In the genomic region with DNA sequence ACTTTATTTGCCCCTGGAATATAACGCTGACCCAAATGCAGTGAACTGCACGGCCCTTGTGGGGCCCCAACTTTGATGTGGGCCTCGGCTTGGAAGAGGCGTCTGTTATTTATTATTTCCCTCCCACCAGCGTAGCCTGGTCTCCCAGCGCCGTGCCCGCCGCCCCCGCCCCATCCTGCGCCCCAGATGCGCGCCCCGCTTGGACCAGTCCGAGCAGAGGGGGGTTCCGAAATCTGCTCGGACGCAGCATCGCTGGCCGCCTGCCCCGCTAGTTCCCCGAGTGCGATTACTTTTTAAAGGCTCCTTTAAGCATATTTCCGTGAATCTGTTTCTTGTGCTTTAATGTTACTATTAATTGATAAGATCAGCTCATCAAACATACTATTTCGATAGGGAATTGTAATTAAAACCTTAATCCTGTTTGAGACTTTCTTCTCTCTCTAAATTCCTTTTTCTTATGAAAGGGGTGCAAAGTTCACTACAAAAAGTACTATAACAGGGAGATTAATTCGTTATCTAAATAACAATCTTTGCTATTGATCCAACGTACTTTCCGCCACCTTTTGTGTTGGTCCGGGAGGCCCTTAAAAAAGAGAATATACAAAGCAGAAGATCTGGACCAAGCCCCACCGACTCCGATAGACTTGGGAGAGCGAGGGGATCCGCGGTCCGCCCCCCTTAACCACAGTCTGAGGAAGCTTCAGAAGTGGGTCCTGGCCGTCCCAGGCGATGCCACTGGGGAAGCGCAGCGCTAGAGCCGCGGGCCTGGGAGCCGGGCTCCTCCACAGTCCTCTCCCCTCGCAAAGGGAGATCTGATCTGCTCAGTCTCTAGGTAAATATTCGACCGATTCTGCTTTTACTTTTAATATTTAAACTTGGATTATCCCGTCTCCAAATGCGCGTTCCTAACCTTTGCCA, we compare ENCODE assay signal across 11 cellular contexts. TPM values are rescaled to one million over a fixed set of nuclear protein-coding genes. Genes with fewer than 3 reads are reported as not detected.
DNase-seq lines count a peak whose midpoint lies in the region; ATAC-seq and TF ChIP-seq lines count a peak whose summit lies in the region.
"Had no signal": no experiment of that assay in that cellular context is flagged by ENCODE, and none has a peak within 500 bp of the region (broad histone marks: within the 10 kb centered on the region; RNA-seq: fewer than 3 reads in every experiment).

No MANE protein-coding gene starts in this region.

- H3K4me1 ChIP-seq in OCI-LY7 (ENCODE audit: insufficient read depth, low read length, poor library complexity, severe bottlenecking) = peaks cover 6% of the 10 kb centered on the region
- peaks cover 9 to 19% of the 10 kb centered on the region in 2 donors for H3K4me1 ChIP-seq in gastrocnemius medialis
- peaks cover 26% of the 10 kb centered on the region for H3K4me1 ChIP-seq in vagina

- H3K36me3 ChIP-seq in OCI-LY7 (ENCODE audit: insufficient read depth, low read length) (no peaks in the 10 kb centered on the region), gastrocnemius medialis (no peaks in the 10 kb centered on the region), vagina (no peaks in the 10 kb centered on the region)

- no peak overlapping the region for H2AFZ ChIP-seq in OCI-LY7 (ENCODE audit: low read length)

- POLR2A ChIA-PET in OCI-LY7 (lab: Charles Lee) = no interaction called here

- intact Hi-C loops in OCI-LY7 (cut with micrococcal nuclease; ENCODE audit: unreplicated experiment) = loop anchor here (2.0 kb wide), 1 partner anchor 1348 kb away; no protein-coding TSS in a partner anchor
- intact Hi-C loops in gastrocnemius medialis (cut with DNase I; ENCODE audit: low total_unique reads) = no loop called here
- intact Hi-C loops in vagina (cut with DNase I) = no loop called here

- DNase-seq in NCI-H146 (lab: John Stamatoyannopoulos, UW) (peak; percentile 61), NCI-H146 treated with DMSO at 0.1 percent for 48 hours (lab: John Stamatoyannopoulos, UW; ENCODE audit: unreplicated experiment) (no peak), OCI-LY7 (ENCODE audit: low spot score) (no peak), fibroblast of villous mesenchyme (ENCODE audit: low read depth) (no peak), gastrocnemius medialis (no peak), NCI-H2171 treated with DMSO at 0.1 percent for 48 hours (lab: John Stamatoyannopoulos, UW) (no peak), vagina (ENCODE audit: extremely low spot score in 2 of 2) (no peak)
- DNase-seq: MV-4-11 had no signal

- H3K9me2 ChIP-seq in OCI-LY7 (ENCODE audit: insufficient read depth, low read length) = no peaks in the 10 kb centered on the region

- CTCF ChIA-PET in OCI-LY7 (lab: Charles Lee; ENCODE audit: unreplicated experiment) = no interaction called here

- ATAC-seq in gastrocnemius medialis (no peak), GM18873 (IDR thresholded peaks at IDR 0.05; ENCODE audit: low FRiP score, unreplicated experiment) (no peak)

- H3K9me3 ChIP-seq in OCI-LY7 (ENCODE audit: low read length) (no peaks in the 10 kb centered on the region), gastrocnemius medialis (no peaks in the 10 kb centered on the region), vagina (no peaks in the 10 kb centered on the region)

- no peak overlapping the region for H3K27ac ChIP-seq in OCI-LY7 (ENCODE audit: low read depth, low read length, poor library complexity, severe bottlenecking)
- no peak overlapping the region for H3K27ac ChIP-seq in gastrocnemius medialis
- H3K27ac ChIP-seq in vagina = no peak overlapping the region

- no peaks in the 10 kb centered on the region for H3K79me2 ChIP-seq in OCI-LY7 (ENCODE audit: insufficient read depth, low read depth, low read length)

- H3K4me3 ChIP-seq in OCI-LY7 (ENCODE audit: low read depth, low read length, poor library complexity, severe bottlenecking) (peak overlapping the region; percentile 21), fibroblast of villous mesenchyme (ENCODE audit: low read depth, low read length) (peak overlapping the region; percentile 14), gastrocnemius medialis (peak overlapping the region in 3 of 4 donors; percentile 14 to 39 (median 34)), vagina (peak overlapping the region in 1 of 2 donors; percentile 30)

- no peak for TF ChIP-seq CTCF in OCI-LY7 (conservative IDR thresholded peaks at IDR 0.05; ENCODE audit: low read length)
- TF ChIP-seq CTCF in fibroblast of villous mesenchyme (IDR thresholded peaks at IDR 0.05; ENCODE audit: insufficient read depth, low read depth, low read length) = no peak
- no peak for TF ChIP-seq CTCF in gastrocnemius medialis (IDR thresholded peaks at IDR 0.05 in 4 of 5, conservative IDR thresholded peaks at IDR 0.05 in 1 of 5)
- no peak for TF ChIP-seq CTCF in vagina (IDR thresholded peaks at IDR 0.05)

- H3K27me3 ChIP-seq in gastrocnemius medialis (peaks cover 94 to 98% (median 97%) of the 10 kb centered on the region in 3 donors), vagina (peaks cover 17% of the 10 kb centered on the region)

- peak overlapping the region; percentile 48; the same call in 1 of the 2 replicates for H3K4me2 ChIP-seq in OCI-LY7 (ENCODE audit: low read length)

- TF ChIP-seq POLR2A in gastrocnemius medialis (IDR thresholded peaks at IDR 0.05) (no peak), vagina (IDR thresholded peaks at IDR 0.05) (no peak)

- in situ Hi-C loops in gastrocnemius medialis (cut with MboI; ENCODE audit: low sequenced_read_pairs in 4 of 4) = loop anchor here in 1 of 4 donors (25.0 kb wide), 1 partner anchor 1357 kb away; no protein-coding TSS in a partner anchor

- no TSS peak for BruUV-seq in OCI-LY7 (replicated peaks; lab: Mats Ljungman, UMichigan)

- H4K20me1 ChIP-seq in OCI-LY7 (ENCODE audit: insufficient read depth, low read length) = no peaks in the 10 kb centered on the region

RNA-seq across cellular contexts. Expression of a gene that starts 10.1 kb away (rescaled TPM):
- total RNA-seq in OCI-LY7 (2014; rRNA removed; shearing (Covaris generic)) = not detected in 2 replicates
- total RNA-seq in OCI-LY7 (2022) (not detected in 2 replicates), fibroblast of villous mesenchyme (not detected in 2 replicates), gastrocnemius medialis (under 1 TPM in 1 of 4 donors, not detected in 3; 0.07 TPM), vagina (not detected)
- total RNA-seq: lung microvascular endothelial cell, subcutaneous adipose tissue had no signal
